ENCODE assay signal across 27 cellular contexts in genomic region chr16:53115773-53116172, GRCh38.
"Had no signal": no experiment of that assay in that cellular context is flagged by ENCODE, and none has a peak within 500 bp of the region (broad histone marks: within the 10 kb centered on the region; RNA-seq: fewer than 3 reads in every experiment).

No MANE protein-coding gene starts in this region.

- ATAC-seq: activated CD4-positive, alpha-beta T cell treated with anti-CD3 and anti-CD28 coated beads for 36 hours; activated CD8-positive, alpha-beta memory T cell treated with anti-CD3 and anti-CD28 coated beads, Interleukin-2, amount 10 ng/mL, durations not matched to agents 7 days and 5 days; activated CD8-positive, alpha-beta T cell treated with anti-CD3 and anti-CD28 coated beads, Interleukin-2, amount 10 ng/mL, durations not matched to agents 7 days and 5 days; activated naive CD4-positive, alpha-beta T cell treated with anti-CD3 and anti-CD28 coated beads, Interleukin-2, amount 50 U/mL, for 72 hours had no signal

- H3K4me3 ChIP-seq: ascending aorta, breast epithelium, cardiac muscle cell, colonic mucosa had no signal

- H3K27me3 Mint-ChIP-seq: activated CD4-positive, alpha-beta memory T cell treated with anti-CD3 and anti-CD28 coated beads for 36 hours; activated CD4-positive, alpha-beta T cell treated with anti-CD3 and anti-CD28 coated beads for 36 hours; activated CD4-positive, alpha-beta T cell treated with anti-CD3 and anti-CD28 coated beads, Interleukin-2, amount 10 ng/mL, durations not matched to agents 24 days and 14 days; activated CD8-positive, alpha-beta memory T cell treated with anti-CD3 and anti-CD28 coated beads, Interleukin-2, amount 10 ng/mL, durations not matched to agents 7 days and 5 days; activated naive CD4-positive, alpha-beta T cell treated with anti-CD3 and anti-CD28 coated beads, Interleukin-2, amount 10 ng/mL, durations not matched to agents 7 days and 5 days; activated naive CD8-positive, alpha-beta T cell treated with anti-CD3 and anti-CD28 coated beads, Interleukin-2, amount 10 ng/mL, durations not matched to agents 7 days and 5 days had no signal

- H3K9me3 ChIP-seq: ascending aorta, breast epithelium, colonic mucosa had no signal

- H3K27ac ChIP-seq: ascending aorta, breast epithelium, cardiac muscle cell, colonic mucosa, epithelial cell of prostate had no signal

- DNase-seq: activated CD4-positive, alpha-beta memory T cell treated with anti-CD3 and anti-CD28 coated beads for 36 hours; activated CD4-positive, alpha-beta T cell treated with anti-CD3 and anti-CD28 coated beads for 36 hours; activated CD4-positive, alpha-beta T cell treated with anti-CD3 and anti-CD28 coated beads, Interleukin-2, amount 10 ng/mL, durations not matched to agents 24 days and 14 days; activated CD4-positive, CD25-positive, alpha-beta regulatory T cell; activated CD4-positive, CD25-positive, alpha-beta regulatory T cell treated with anti-CD3 and anti-CD28 coated beads, Interleukin-2, amount 50 U/mL, for 72 hours; activated CD8-positive, alpha-beta memory T cell treated with anti-CD3 and anti-CD28 coated beads, Interleukin-2, amount 10 ng/mL, durations not matched to agents 7 days and 5 days; activated CD8-positive, alpha-beta memory T cell treated with anti-CD3 and anti-CD28 coated beads, Interleukin-2, amount 50 U/mL, for 4 hours; activated CD8-positive, alpha-beta T cell treated with anti-CD3 and anti-CD28 coated beads, Interleukin-2, amount 10 ng/mL, durations not matched to agents 7 days and 5 days; activated effector memory CD4-positive, alpha-beta T cell treated with anti-CD3 and anti-CD28 coated beads, Interleukin-2, amount 50 U/mL, for 16 hours; activated naive CD4-positive, alpha-beta T cell treated with anti-CD3 and anti-CD28 coated beads, Interleukin-2, amount 10 ng/mL, durations not matched to agents 7 days and 5 days; activated naive CD8-positive, alpha-beta T cell treated with anti-CD3 and anti-CD28 coated beads, Interleukin-2, amount 10 ng/mL, durations not matched to agents 7 days and 5 days; activated T-cell treated with anti-CD3 and anti-CD28 coated beads, Interleukin-2, amount 50 U/mL, for 1 hour; activated T-cell treated with anti-CD3 and anti-CD28 coated beads, Interleukin-2, amount 50 U/mL, for 48 hours; central memory CD4-positive, alpha-beta T cell; cerebellar nuclear complex; colonic mucosa; effector CD8-positive, alpha-beta T cell; foreskin fibroblast; T-helper 2 cell had no signal

- H3K4me1 Mint-ChIP-seq: activated naive CD4-positive, alpha-beta T cell treated with anti-CD3 and anti-CD28 coated beads, Interleukin-2, amount 10 ng/mL, durations not matched to agents 7 days and 5 days; brain had no signal

- H3K27ac Mint-ChIP-seq: activated CD4-positive, alpha-beta memory T cell treated with anti-CD3 and anti-CD28 coated beads for 36 hours; activated CD4-positive, alpha-beta T cell treated with anti-CD3 and anti-CD28 coated beads for 36 hours; activated CD4-positive, alpha-beta T cell treated with anti-CD3 and anti-CD28 coated beads, Interleukin-2, amount 10 ng/mL, durations not matched to agents 24 days and 14 days; activated CD8-positive, alpha-beta memory T cell treated with anti-CD3 and anti-CD28 coated beads, Interleukin-2, amount 10 ng/mL, durations not matched to agents 7 days and 5 days; activated CD8-positive, alpha-beta T cell treated with anti-CD3 and anti-CD28 coated beads, Interleukin-2, amount 10 ng/mL, durations not matched to agents 7 days and 5 days; activated naive CD4-positive, alpha-beta T cell treated with anti-CD3 and anti-CD28 coated beads, Interleukin-2, amount 10 ng/mL, durations not matched to agents 7 days and 5 days; activated naive CD4-positive, alpha-beta T cell treated with anti-CD3 and anti-CD28 coated beads, Interleukin-2, amount 50 U/mL, for 72 hours; activated naive CD8-positive, alpha-beta T cell treated with anti-CD3 and anti-CD28 coated beads, Interleukin-2, amount 10 ng/mL, durations not matched to agents 7 days and 5 days; activated T-helper 1 cell treated with anti-CD3 and anti-CD28 coated beads, Interleukin-12 subunit alpha, Interleukin-12 subunit beta, Interleukin-2, Interleukin-4 antibody, amounts not matched to agents 30 ng/mL and 10 ng/mL and 1 ng/mL, durations not matched to agents 14 hours and 24 hours and 36 hours; activated T-helper 2 cell treated with anti-CD3 and anti-CD28 coated beads, Interferon-gamma antibody, Interleukin-2, Interleukin-4, amounts not matched to agents 10 μg/mL and 5 μg/mL and 100 μg/mL, durations not matched to agents 14 hours and 24 hours and 36 hours; brain had no signal

- H3K36me3 ChIP-seq: ascending aorta, breast epithelium, cardiac muscle cell, colonic mucosa had no signal

- H3K4me3 Mint-ChIP-seq: activated CD4-positive, alpha-beta memory T cell treated with anti-CD3 and anti-CD28 coated beads for 36 hours; activated CD4-positive, alpha-beta T cell treated with anti-CD3 and anti-CD28 coated beads for 36 hours; activated CD4-positive, alpha-beta T cell treated with anti-CD3 and anti-CD28 coated beads, Interleukin-2, amount 10 ng/mL, durations not matched to agents 24 days and 14 days; activated CD8-positive, alpha-beta memory T cell treated with anti-CD3 and anti-CD28 coated beads, Interleukin-2, amount 10 ng/mL, durations not matched to agents 7 days and 5 days; activated CD8-positive, alpha-beta T cell treated with anti-CD3 and anti-CD28 coated beads, Interleukin-2, amount 10 ng/mL, durations not matched to agents 7 days and 5 days; activated naive CD4-positive, alpha-beta T cell treated with anti-CD3 and anti-CD28 coated beads, Interleukin-2, amount 10 ng/mL, durations not matched to agents 7 days and 5 days; activated naive CD8-positive, alpha-beta T cell treated with anti-CD3 and anti-CD28 coated beads, Interleukin-2, amount 10 ng/mL, durations not matched to agents 7 days and 5 days; activated T-helper 1 cell treated with anti-CD3 and anti-CD28 coated beads, Interleukin-12 subunit alpha, Interleukin-12 subunit beta, Interleukin-2, Interleukin-4 antibody, amounts not matched to agents 30 ng/mL and 10 ng/mL and 1 ng/mL, durations not matched to agents 14 hours and 24 hours and 36 hours; brain had no signal

- H3K4me1 ChIP-seq: ascending aorta, colonic mucosa had no signal

- H3K36me3 Mint-ChIP-seq: activated CD4-positive, alpha-beta memory T cell treated with anti-CD3 and anti-CD28 coated beads for 36 hours; activated CD8-positive, alpha-beta memory T cell treated with anti-CD3 and anti-CD28 coated beads, Interleukin-2, amount 10 ng/mL, durations not matched to agents 7 days and 5 days; activated naive CD4-positive, alpha-beta T cell treated with anti-CD3 and anti-CD28 coated beads, Interleukin-2, amount 10 ng/mL, durations not matched to agents 7 days and 5 days; activated naive CD4-positive, alpha-beta T cell treated with anti-CD3 and anti-CD28 coated beads, Interleukin-2, amount 50 U/mL, for 72 hours; activated naive CD8-positive, alpha-beta T cell treated with anti-CD3 and anti-CD28 coated beads, Interleukin-2, amount 10 ng/mL, durations not matched to agents 7 days and 5 days had no signal

- H3K9me3 Mint-ChIP-seq: activated CD4-positive, alpha-beta memory T cell treated with anti-CD3 and anti-CD28 coated beads for 36 hours; activated CD4-positive, alpha-beta T cell treated with anti-CD3 and anti-CD28 coated beads, Interleukin-2, amount 10 ng/mL, durations not matched to agents 24 days and 14 days; activated naive CD4-positive, alpha-beta T cell treated with anti-CD3 and anti-CD28 coated beads, Interleukin-2, amount 10 ng/mL, durations not matched to agents 7 days and 5 days; activated naive CD4-positive, alpha-beta T cell treated with anti-CD3 and anti-CD28 coated beads, Interleukin-2, amount 50 U/mL, for 72 hours; activated naive CD8-positive, alpha-beta T cell treated with anti-CD3 and anti-CD28 coated beads, Interleukin-2, amount 10 ng/mL, durations not matched to agents 7 days and 5 days; activated T-helper 1 cell treated with anti-CD3 and anti-CD28 coated beads, Interleukin-12 subunit alpha, Interleukin-12 subunit beta, Interleukin-2, Interleukin-4 antibody, amounts not matched to agents 30 ng/mL and 10 ng/mL and 1 ng/mL, durations not matched to agents 14 hours and 24 hours and 36 hours; activated T-helper 2 cell treated with anti-CD3 and anti-CD28 coated beads, Interferon-gamma antibody, Interleukin-2, Interleukin-4, amounts not matched to agents 10 μg/mL and 5 μg/mL and 100 μg/mL, durations not matched to agents 14 hours and 24 hours and 36 hours; brain had no signal

- H3K27me3 ChIP-seq: ascending aorta, breast epithelium, cardiac muscle cell, colonic mucosa had no signal
